14 cellular contexts compared by ENCODE assay signal in the genomic region with DNA sequence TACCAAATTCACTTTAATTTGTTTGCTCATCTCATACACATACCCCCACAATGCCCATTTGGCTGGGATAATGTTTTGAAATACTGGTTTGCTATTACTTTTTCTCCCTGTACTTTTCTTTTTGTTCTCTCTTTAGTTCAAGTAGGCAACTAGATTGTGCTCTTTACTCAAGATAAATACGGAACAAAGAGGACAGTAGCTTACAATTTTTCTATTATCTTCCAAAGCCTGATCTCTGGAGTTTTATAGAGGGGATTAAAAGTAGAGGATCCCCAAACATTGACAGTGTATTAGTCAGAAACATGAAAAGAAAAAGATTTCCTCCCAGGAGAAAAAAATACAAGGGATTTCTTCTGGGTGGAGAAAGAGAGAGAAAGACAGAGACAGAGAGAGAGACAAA.
A peak's percentile ranks its signal among the peaks of the same experiment; 100 is the strongest.
DNase-seq lines count a peak whose midpoint lies in the region; ATAC-seq and TF ChIP-seq lines count a peak whose summit lies in the region.
"Had no signal": no experiment of that assay in that cellular context is flagged by ENCODE, and none has a peak within 500 bp of the region (broad histone marks: within the 10 kb centered on the region; RNA-seq: fewer than 3 reads in every experiment).

No MANE protein-coding gene starts in this region.

- peaks cover 8% of the 10 kb centered on the region for H3K27me3 Mint-ChIP-seq in type B pancreatic cell
- H3K27me3 Mint-ChIP-seq: IgD-negative memory B cell had no signal

- H3K4me1 Mint-ChIP-seq in type B pancreatic cell (ENCODE audit: unreplicated experiment): no peaks in the 10 kb centered on the region
- H3K4me1 Mint-ChIP-seq: CD4-positive, alpha-beta memory T cell; IgD-negative memory B cell had no signal

- no peak for TF ChIP-seq CTCF in type B pancreatic cell (conservative IDR thresholded peaks at IDR 0.05)

- H3K4me3 Mint-ChIP-seq in type B pancreatic cell: no peak overlapping the region
- H3K4me3 Mint-ChIP-seq: CD4-positive, alpha-beta memory T cell; IgD-negative memory B cell had no signal

- H3K9me3 Mint-ChIP-seq in type B pancreatic cell: no peaks in the 10 kb centered on the region
- H3K9me3 Mint-ChIP-seq: IgD-negative memory B cell had no signal

- H3K27ac Mint-ChIP-seq in type B pancreatic cell: peak overlapping the region; percentile 8
- H3K27ac Mint-ChIP-seq: CD4-positive, alpha-beta memory T cell; IgD-negative memory B cell had no signal

- DNase-seq in NCI-H748 treated with DMSO at 0.1 percent for 48 hours (lab: John Stamatoyannopoulos, UW) (peak; percentile 73), NCI-H748 (lab: John Stamatoyannopoulos, UW; ENCODE audit: unreplicated experiment) (no peak), NCI-H146 (lab: John Stamatoyannopoulos, UW) (peak; percentile 57), NCI-H345 treated with DMSO at 0.1 percent for 48 hours (lab: John Stamatoyannopoulos, UW; ENCODE audit: unreplicated experiment) (peak; percentile 32), type B pancreatic cell (ENCODE audit: extremely low spot score, unreplicated experiment) (no peak), NCI-H1417 treated with DMSO at 0.1 percent for 48 hours (lab: John Stamatoyannopoulos, UW) (no peak)
- DNase-seq: BE2C; CD4-positive, alpha-beta memory T cell; DMS153; GM23248; H7 had no signal

- ATAC-seq in HG03469 (IDR thresholded peaks at IDR 0.05; ENCODE audit: unreplicated experiment): no peak
- ATAC-seq: GM12878 had no signal

- H3K36me3 Mint-ChIP-seq in type B pancreatic cell: no peaks in the 10 kb centered on the region
- H3K36me3 Mint-ChIP-seq: CD4-positive, alpha-beta memory T cell; IgD-negative memory B cell had no signal

Comparison
In these comparisons a context has a peak if more than half of its experiments do, and no peak if none do; other contexts are left out.
1. DNase-seq: peak in NCI-H748 treated with DMSO at 0.1 percent for 48 hours (single experiment), NCI-H146 (single experiment) and NCI-H345 treated with DMSO at 0.1 percent for 48 hours (single experiment); none in NCI-H748 (single experiment), type B pancreatic cell (single experiment) and NCI-H1417 treated with DMSO at 0.1 percent for 48 hours (single experiment).